In genomic region chr10:132961-133898, GRCh38 we compare ENCODE assay signal across 1 cellular context.
TF ChIP-seq lines count a peak whose summit lies in the region.

No MANE protein-coding gene starts in this region.

TF ChIP-seq in HepG2, 621 proteins besides CTCF, POLR2A, EP300 and RAD21 (continued from another document and continues in another):
- TF ChIP-seq TEAD2 (CRISPR knock-in tag; IDR thresholded peaks at IDR 0.05) (no peak), TBL1XR1 (IDR thresholded peaks at IDR 0.05; ENCODE audit: borderline replicate concordance, low read length, partially characterized antibody) (peak; percentile 19), CEBPG (CRISPR knock-in tag; IDR thresholded peaks at IDR 0.05) (peak; percentile 54; the same call in 1 of the 2 replicates), PAXIP1 (CRISPR knock-in tag; conservative IDR thresholded peaks at IDR 0.05) (peak; percentile 34; the same call in 1 of the 2 replicates), DPF2 (CRISPR knock-in tag; IDR thresholded peaks at IDR 0.05; ENCODE audit: borderline replicate concordance, low read depth) (peak; percentile 56; the same call in 1 of the 2 replicates), CEBPB (IDR thresholded peaks at IDR 0.05; ENCODE audit: borderline replicate concordance, low read depth, low read length) (peak; percentile 18; the same call in 1 of the 2 replicates), ZEB1 (IDR thresholded peaks at IDR 0.05; ENCODE audit: insufficient replicate concordance, low read depth) (peak; percentile 31), HBP1 (CRISPR knock-in tag; IDR thresholded peaks at IDR 0.05; ENCODE audit: low read depth) (no peak), ZNF652 (CRISPR knock-in tag; IDR thresholded peaks at IDR 0.05; ENCODE audit: borderline replicate concordance, low read depth) (0 out of 2 replicates have a peak, but pooled peaks have one; percentile 34), RARA (CRISPR knock-in tag; IDR thresholded peaks at IDR 0.05) (peak; percentile 50; the same call in 1 of the 2 replicates), TAF15 (IDR thresholded peaks at IDR 0.05; ENCODE audit: low read depth, low read length, poor library complexity, severe bottlenecking) (no peak), ZNF142 (CRISPR knock-in tag; IDR thresholded peaks at IDR 0.05) (no peak), NCOA2 (CRISPR knock-in tag; IDR thresholded peaks at IDR 0.05) (peak; percentile 35; the same call in 1 of the 2 replicates), ELF3 (CRISPR knock-in tag; IDR thresholded peaks at IDR 0.05) (peak; percentile 52), HMG20A (CRISPR knock-in tag; IDR thresholded peaks at IDR 0.05; ENCODE audit: borderline replicate concordance) (peak; percentile 37; the same call in 1 of the 2 replicates), BCL6 (CRISPR knock-in tag; IDR thresholded peaks at IDR 0.05) (peak; percentile 91), DRAP1 (CRISPR knock-in tag; IDR thresholded peaks at IDR 0.05) (0 out of 2 replicates have a peak, but pooled peaks have one; percentile 35), FOXA3 (CRISPR knock-in tag; IDR thresholded peaks at IDR 0.05) (peak; percentile 65), TEAD3 (CRISPR knock-in tag; optimal IDR thresholded peaks at IDR 0.05; ENCODE audit: borderline replicate concordance) (peak; percentile 98), ZFP36L1 (CRISPR knock-in tag; IDR thresholded peaks at IDR 0.05) (0 out of 2 replicates have a peak, but pooled peaks have one; percentile 16), ARID5B (CRISPR knock-in tag; IDR thresholded peaks at IDR 0.05) (peak; percentile 85), ATF3 (CRISPR knock-in tag; IDR thresholded peaks at IDR 0.05) (peak; percentile 85), SAP130 (CRISPR knock-in tag; IDR thresholded peaks at IDR 0.05; ENCODE audit: low read depth) (peak; percentile 82), SIN3A (IDR thresholded peaks at IDR 0.05; ENCODE audit: borderline replicate concordance, low read depth, low read length) (0 out of 2 replicates have a peak, but pooled peaks have one; percentile 49), ZNF776 (CRISPR knock-in tag; IDR thresholded peaks at IDR 0.05) (no peak), FOSL2 (CRISPR knock-in tag; IDR thresholded peaks at IDR 0.05) (peak; percentile 94), ZNF7 (CRISPR knock-in tag; IDR thresholded peaks at IDR 0.05) (peak; percentile 82), PAX8 (CRISPR knock-in tag; IDR thresholded peaks at IDR 0.05; ENCODE audit: borderline replicate concordance) (no peak), GATAD2A (CRISPR knock-in tag; IDR thresholded peaks at IDR 0.05) (peak; percentile 66), JUNB (CRISPR knock-in tag; IDR thresholded peaks at IDR 0.05; ENCODE audit: borderline replicate concordance) (peak; percentile 69; the same call in 1 of the 2 replicates), SMARCE1 (IDR thresholded peaks at IDR 0.05; ENCODE audit: borderline replicate concordance) (no peak), ZSCAN9 (CRISPR knock-in tag; IDR thresholded peaks at IDR 0.05; ENCODE audit: borderline replicate concordance) (0 out of 2 replicates have a peak, but pooled peaks have one; percentile 41), FOSL1 (CRISPR knock-in tag; IDR thresholded peaks at IDR 0.05; ENCODE audit: borderline replicate concordance) (peak; percentile 91), JUN (CRISPR knock-in tag; IDR thresholded peaks at IDR 0.05) (peak; percentile 57; the same call in 1 of the 2 replicates), PBX3 (CRISPR knock-in tag; IDR thresholded peaks at IDR 0.05; ENCODE audit: borderline replicate concordance) (no peak), ZNF549 (CRISPR knock-in tag; IDR thresholded peaks at IDR 0.05) (no peak), FOXP4 (CRISPR knock-in tag; IDR thresholded peaks at IDR 0.05) (peak; percentile 49; the same call in 1 of the 2 replicates), ZNF484 (CRISPR knock-in tag; IDR thresholded peaks at IDR 0.05; ENCODE audit: borderline replicate concordance, low read depth) (no peak), PPARG (CRISPR knock-in tag; conservative IDR thresholded peaks at IDR 0.05) (0 out of 2 replicates have a peak, but pooled peaks have one; percentile 38), SOX5 (CRISPR knock-in tag; IDR thresholded peaks at IDR 0.05; ENCODE audit: borderline replicate concordance) (peak; percentile 29; the same call in 1 of the 2 replicates), ZNF614 (CRISPR knock-in tag; IDR thresholded peaks at IDR 0.05; ENCODE audit: borderline replicate concordance) (peak; percentile 19; the same call in 1 of the 2 replicates), MLX (CRISPR knock-in tag; IDR thresholded peaks at IDR 0.05) (0 out of 2 replicates have a peak, but pooled peaks have one; percentile 45)
